8 cellular contexts compared by ENCODE assay signal in the genomic region with DNA sequence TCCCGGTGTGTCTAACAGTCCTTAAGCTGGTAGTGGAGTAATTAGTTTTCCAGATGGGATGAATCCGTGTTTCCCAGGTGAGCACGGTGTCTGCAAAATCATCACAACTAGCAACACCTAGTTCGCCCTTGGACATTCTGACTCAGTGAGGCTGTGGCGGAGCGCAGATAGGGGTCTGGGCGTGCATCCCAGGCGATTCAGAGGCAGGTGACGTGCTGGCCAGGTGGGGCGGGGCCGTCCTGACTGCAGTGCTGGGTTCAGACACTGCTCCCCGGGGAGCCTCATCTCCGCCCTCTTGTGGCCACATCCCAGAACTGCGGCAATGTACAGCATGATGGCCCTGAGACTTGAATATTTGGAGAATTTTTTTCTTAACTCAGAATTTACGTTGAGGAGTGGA.
DNase-seq lines count a peak whose midpoint lies in the region; ATAC-seq and TF ChIP-seq lines count a peak whose summit lies in the region.

No MANE protein-coding gene starts in this region.

- no peak overlapping the region for H3K4me3 ChIP-seq in BE2C (ENCODE audit: low read depth, low read length)

- H3K4me1 ChIP-seq in BE2C = no peaks in the 10 kb centered on the region; the same call in 1 of the 2 replicates

- ATAC-seq in GM19043 (IDR thresholded peaks at IDR 0.05; ENCODE audit: low read depth, unreplicated experiment) (peak; percentile 73), HG03280 (IDR thresholded peaks at IDR 0.05; ENCODE audit: unreplicated experiment) (peak; percentile 82), left colon (peak; percentile 73)

- H3K27me3 ChIP-seq in BE2C = no peaks in the 10 kb centered on the region

- peak; percentile 75 for TF ChIP-seq CTCF in BE2C (IDR thresholded peaks at IDR 0.05; ENCODE audit: low read depth, low read length)

- DNase-seq in BE2C = peak; percentile 77
- peak; percentile 16 to 69 for DNase-seq in NCI-H446 (lab: John Stamatoyannopoulos, UW)
- peak; percentile 90 for DNase-seq in activated CD4-positive, CD25-positive, alpha-beta regulatory T cell treated with anti-CD3 and anti-CD28 coated beads, Interleukin-2, amount 50 U/mL, for 72 hours
- DNase-seq in cerebellum (ENCODE audit: low spot score) = peak; percentile 73
- DNase-seq in left colon = peak; percentile 87 to 95
- DNase-seq in stimulated activated CD4-positive, alpha-beta T cell treated with anti-CD3 and anti-CD28 coated beads, Interleukin-4, amount 100 ng/mL, for 4 hours = peak; percentile 77 to 82

- H3K36me3 ChIP-seq in BE2C = no peaks in the 10 kb centered on the region

- H3K9me3 ChIP-seq in BE2C = no peaks in the 10 kb centered on the region

- intact Hi-C loops in left colon (cut with DNase I, micrococcal nuclease) = loop anchor here in 1 of 2 donors (10.0 kb wide), 1 partner anchor 178 kb away; no protein-coding TSS in a partner anchor
